ENCODE assay signal across 13 cellular contexts in the genomic region with DNA sequence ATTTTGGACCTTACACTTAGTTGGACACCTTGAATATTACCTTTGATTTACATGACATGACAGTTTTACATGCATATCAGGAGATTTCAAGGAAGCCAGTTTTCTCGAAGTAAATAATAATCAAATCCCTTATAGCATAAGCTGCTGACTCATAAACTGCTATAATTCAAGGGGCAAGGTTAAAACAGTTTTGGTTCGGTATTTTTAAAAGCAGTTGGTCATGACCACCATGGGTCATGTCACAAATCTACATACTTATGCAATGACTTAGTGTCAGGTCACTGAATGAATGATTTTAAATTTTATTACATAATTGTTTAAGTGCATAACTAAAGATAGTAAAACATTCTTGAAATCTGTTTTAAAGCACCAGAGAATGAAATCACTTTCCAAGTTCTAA.
DNase-seq lines count a peak whose midpoint lies in the region; ATAC-seq and TF ChIP-seq lines count a peak whose summit lies in the region.
"Had no signal": no experiment of that assay in that cellular context is flagged by ENCODE, and none has a peak within 500 bp of the region (broad histone marks: within the 10 kb centered on the region; RNA-seq: fewer than 3 reads in every experiment).

No MANE protein-coding gene starts in this region.

- no peaks in the 10 kb centered on the region for H3K27me3 ChIP-seq in adipocyte (replicated peaks; ENCODE audit: control insufficient read depth, insufficient read depth, low read length)
- H3K27me3 ChIP-seq in suprapubic skin = no peaks in the 10 kb centered on the region
- H3K27me3 ChIP-seq: body of pancreas, pancreas had no signal

- no peak for TF ChIP-seq POLR2A in suprapubic skin (IDR thresholded peaks at IDR 0.05)

- H3K27ac ChIP-seq in urinary bladder (ENCODE audit: low read depth) (peak overlapping the region; percentile 10), suprapubic skin (no peak overlapping the region)
- H3K27ac ChIP-seq: body of pancreas, pancreas had no signal

- no peak overlapping the region for H3K4me3 ChIP-seq in adipocyte (ENCODE audit: low read length)
- no peak overlapping the region for H3K4me3 ChIP-seq in urinary bladder (ENCODE audit: low read depth, low read length)
- H3K4me3 ChIP-seq in suprapubic skin = no peak overlapping the region
- H3K4me3 ChIP-seq: body of pancreas, pancreas had no signal

- H3K9me3 ChIP-seq in adipocyte (ENCODE audit: control insufficient read depth, low read length) (no peaks in the 10 kb centered on the region), suprapubic skin (no peaks in the 10 kb centered on the region)
- H3K9me3 ChIP-seq: body of pancreas, pancreas had no signal

- DNase-seq in HCEC 1CT (peak; percentile 75), adipocyte (ENCODE audit: low read depth) (peak; percentile 40), glomerular visceral epithelial cell (ENCODE audit: extremely low spot score) (peak; percentile 53), NCI-H2196 (lab: John Stamatoyannopoulos, UW; ENCODE audit: unreplicated experiment) (no peak), suprapubic skin (ENCODE audit: low spot score in 2 of 2) (no peak)
- DNase-seq: activated CD8-positive, alpha-beta T cell treated with anti-CD3 and anti-CD28 coated beads, Interleukin-2, amount 10 ng/mL, durations not matched to agents 7 days and 5 days; activated effector memory CD4-positive, alpha-beta T cell treated with anti-CD3 and anti-CD28 coated beads, Interleukin-2, amount 50 U/mL, for 16 hours; body of pancreas; CD8-positive, alpha-beta T cell; midbrain; pancreas had no signal

- no peak for TF ChIP-seq EP300 in suprapubic skin (IDR thresholded peaks at IDR 0.05)

- no peak overlapping the region for H3K9ac ChIP-seq in adipocyte (ENCODE audit: low read length)

- ATAC-seq in HG03469 (IDR thresholded peaks at IDR 0.05; ENCODE audit: unreplicated experiment) = no peak
- ATAC-seq: activated CD8-positive, alpha-beta T cell treated with anti-CD3 and anti-CD28 coated beads, Interleukin-2, amount 10 ng/mL, durations not matched to agents 7 days and 5 days; body of pancreas; CD8-positive, alpha-beta T cell had no signal

- H3K4me1 ChIP-seq in adipocyte (ENCODE audit: control insufficient read depth, insufficient read depth, low read length) (peaks cover 17% of the 10 kb centered on the region), urinary bladder (ENCODE audit: insufficient read depth) (no peaks in the 10 kb centered on the region), suprapubic skin (no peaks in the 10 kb centered on the region)
- H3K4me1 ChIP-seq: body of pancreas had no signal

- WGBS in urinary bladder = 19% methylated on average over 2 of the region's 2 CpGs
- 57% methylated on average over 2 of the region's 2 CpGs for WGBS in suprapubic skin

- H3K36me3 ChIP-seq in adipocyte (ENCODE audit: control insufficient read depth, insufficient read depth, low read length, severe bottlenecking) (peaks cover 78% of the 10 kb centered on the region), urinary bladder (ENCODE audit: insufficient read depth) (peaks cover 5% of the 10 kb centered on the region), suprapubic skin (peaks cover 68% of the 10 kb centered on the region)

- TF ChIP-seq CTCF in suprapubic skin (IDR thresholded peaks at IDR 0.05) = no peak

Comparison
In these comparisons a context has a peak if more than half of its experiments do, and no peak if none do; other contexts are left out.
1. DNase-seq: peak in HCEC 1CT (single experiment), adipocyte (single experiment) and glomerular visceral epithelial cell (single experiment); none in NCI-H2196 (single experiment) and suprapubic skin (0 of 2).